Comparison of ENCODE assay signal across 11 cellular contexts in genomic region chr11:48018561-48019229, GRCh38. TPM values are rescaled to one million over a fixed set of nuclear protein-coding genes. Genes with fewer than 3 reads are reported as not detected.
DNase-seq lines count a peak whose midpoint lies in the region; ATAC-seq and TF ChIP-seq lines count a peak whose summit lies in the region.
"Had no signal": no experiment of that assay in that cellular context is flagged by ENCODE, and none has a peak within 500 bp of the region (broad histone marks: within the 10 kb centered on the region; RNA-seq: fewer than 3 reads in every experiment).

No MANE protein-coding gene starts in this region.

- H3K4me1 Mint-ChIP-seq in activated B cell treated with CpG ODN at 0.5 μM for 24 hours: peaks cover 80% of the 10 kb centered on the region
- H3K4me1 Mint-ChIP-seq in stimulated activated naive CD8-positive, alpha-beta T cell treated with anti-CD3 and anti-CD28 coated beads, Interleukin-15, amount 100 ng/mL, for 72 hours: peaks cover 76% of the 10 kb centered on the region

- DNase-seq in activated CD4-positive, alpha-beta T cell treated with anti-CD3 and anti-CD28 coated beads, Interleukin-2, amount 50 U/mL, for 48 hours: peak; percentile 51 to 62
- no peak for DNase-seq in activated CD4-positive, alpha-beta T cell treated with anti-CD3 and anti-CD28 coated beads, Interleukin-2, amount 50 U/mL, for 4 hours
- DNase-seq in activated B cell treated with CpG ODN at 0.5 μM for 24 hours: no peak
- DNase-seq in iPS-NIHi7 (ENCODE audit: extremely low spot score): peak; percentile 50
- DNase-seq in stimulated activated naive CD8-positive, alpha-beta T cell treated with anti-CD3 and anti-CD28 coated beads, Interleukin-15, amount 100 ng/mL, for 72 hours: no peak
- DNase-seq in 8988T: no peak
- no peak for DNase-seq in NCI-H69 (lab: John Stamatoyannopoulos, UW)
- DNase-seq: activated effector memory CD4-positive, alpha-beta T cell treated with anti-CD3 and anti-CD28 coated beads, Interleukin-2, amount 50 U/mL, for 16 hours; BE2C; SHP77 treated with DMSO at 0.1 percent for 48 hours had no signal

- H3K36me3 Mint-ChIP-seq in activated B cell treated with CpG ODN at 0.5 μM for 24 hours (ENCODE audit: low read depth): no peaks in the 10 kb centered on the region

- ATAC-seq in activated B cell treated with CpG ODN at 0.5 μM for 24 hours (ENCODE audit: low read depth) (no peak), HG03442 (IDR thresholded peaks at IDR 0.05; ENCODE audit: unreplicated experiment) (no peak)
- ATAC-seq in stimulated activated naive CD8-positive, alpha-beta T cell treated with anti-CD3 and anti-CD28 coated beads, Interleukin-15, amount 100 ng/mL, for 72 hours: no peak

- no peak overlapping the region for H3K4me3 Mint-ChIP-seq in activated B cell treated with CpG ODN at 0.5 μM for 24 hours
- H3K4me3 Mint-ChIP-seq in stimulated activated naive CD8-positive, alpha-beta T cell treated with anti-CD3 and anti-CD28 coated beads, Interleukin-15, amount 100 ng/mL, for 72 hours: peak overlapping the region; percentile 1 to 54

- TF ChIP-seq CTCF in activated B cell treated with CpG ODN at 0.5 μM for 24 hours (IDR thresholded peaks at IDR 0.05): no peak

- CTCF ChIA-PET in activated B cell treated with CpG ODN at 0.5 μM for 24 hours (lab: Charles Lee): interaction anchor here (0.8 to 3.2 kb wide), 3 partner anchors 13 to 84 kb away, joined by 3 to 22 read pairs (median 6); no protein-coding TSS in a partner anchor

- intact Hi-C loops in activated B cell treated with CpG ODN at 0.5 μM for 24 hours (cut with micrococcal nuclease): no loop called here

- H3K9me3 Mint-ChIP-seq in activated B cell treated with CpG ODN at 0.5 μM for 24 hours: no peaks in the 10 kb centered on the region
- no peaks in the 10 kb centered on the region for H3K9me3 Mint-ChIP-seq in stimulated activated naive CD8-positive, alpha-beta T cell treated with anti-CD3 and anti-CD28 coated beads, Interleukin-15, amount 100 ng/mL, for 72 hours

- H3K27me3 Mint-ChIP-seq in activated B cell treated with CpG ODN at 0.5 μM for 24 hours: no peaks in the 10 kb centered on the region
- no peaks in the 10 kb centered on the region for H3K27me3 Mint-ChIP-seq in stimulated activated naive CD8-positive, alpha-beta T cell treated with anti-CD3 and anti-CD28 coated beads, Interleukin-15, amount 100 ng/mL, for 72 hours

- POLR2A ChIA-PET in activated B cell treated with CpG ODN at 0.5 μM for 24 hours (lab: Charles Lee): interaction anchor here (0.8 to 3.8 kb wide), 6 partner anchors 12 to 89 kb away, joined by 3 to 26 read pairs (median 5); no protein-coding TSS in a partner anchor

- H3K27ac Mint-ChIP-seq in activated B cell treated with CpG ODN at 0.5 μM for 24 hours: peak overlapping the region; percentile 88
- H3K27ac Mint-ChIP-seq in stimulated activated naive CD8-positive, alpha-beta T cell treated with anti-CD3 and anti-CD28 coated beads, Interleukin-15, amount 100 ng/mL, for 72 hours: peak overlapping the region in 1 of 2 donors; percentile 43

RNA-seq across cellular contexts. Expression of gene PTPRJ, which starts 38.3 kb away (rescaled TPM):
- total RNA-seq in activated B cell treated with CpG ODN at 0.5 μM for 24 hours: 18.8 and 19.2 TPM in 2 replicates

Comparison
In these comparisons a context has a peak if more than half of its experiments do, and no peak if none do; other contexts are left out.
1. DNase-seq: peak in activated CD4-positive, alpha-beta T cell treated with anti-CD3 and anti-CD28 coated beads, Interleukin-2, amount 50 U/mL, for 48 hours (2 of 2) and iPS-NIHi7 (single experiment); none in activated CD4-positive, alpha-beta T cell treated with anti-CD3 and anti-CD28 coated beads, Interleukin-2, amount 50 U/mL, for 4 hours (0 of 2), activated B cell treated with CpG ODN at 0.5 μM for 24 hours (single experiment), stimulated activated naive CD8-positive, alpha-beta T cell treated with anti-CD3 and anti-CD28 coated beads, Interleukin-15, amount 100 ng/mL, for 72 hours (0 of 2), 8988T (single experiment) and NCI-H69 (single experiment).